In the genomic region with DNA sequence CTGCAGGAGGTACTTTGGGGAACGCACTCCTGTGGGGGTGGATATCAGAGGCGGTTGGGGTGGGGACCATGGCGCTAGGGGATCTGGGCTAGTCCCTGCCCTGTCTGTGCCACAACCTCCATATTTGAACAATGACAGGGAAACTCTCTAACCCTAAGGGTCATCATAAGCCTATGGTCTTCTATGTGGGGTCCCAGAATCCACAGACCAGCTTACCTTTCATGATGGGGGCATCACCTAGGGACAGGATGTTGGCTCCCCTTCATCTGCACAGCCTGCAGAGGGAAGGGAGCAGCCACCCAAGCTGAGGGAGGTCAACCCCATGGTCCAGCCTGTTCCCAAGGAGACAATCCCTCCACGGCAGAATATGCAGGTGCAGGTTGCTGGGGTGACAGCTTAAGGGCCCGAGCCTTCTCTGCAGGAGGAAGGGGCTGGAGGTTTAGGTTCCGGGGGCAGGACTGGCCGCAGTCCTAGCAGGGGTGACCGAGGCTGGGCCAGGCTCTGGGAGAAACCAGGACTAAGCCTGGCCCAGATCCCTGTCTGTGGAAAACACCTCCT, we compare ENCODE assay signal across 1 cellular context.
A peak's percentile ranks its signal among the peaks of the same experiment; 100 is the strongest.
TF ChIP-seq lines count a peak whose summit lies in the region.

No MANE protein-coding gene starts in this region.

TF ChIP-seq in HepG2, 621 proteins besides CTCF, POLR2A, EP300 and RAD21 (continued from another document):
- TF ChIP-seq PCBP1 (IDR thresholded peaks at IDR 0.05; ENCODE audit: borderline replicate concordance, low read depth, low read length): 0 out of 2 replicates have a peak, but pooled peaks have one; percentile 37
- no peak for TF ChIP-seq SATB2 (CRISPR knock-in tag; IDR thresholded peaks at IDR 0.05)
- TF ChIP-seq ZNF781 (CRISPR knock-in tag; IDR thresholded peaks at IDR 0.05; ENCODE audit: borderline replicate concordance, not compliant biosample characterization): peak; percentile 19
- no peak for TF ChIP-seq POLR2AphosphoS2 (IDR thresholded peaks at IDR 0.05; ENCODE audit: low read depth, low read length)
- TF ChIP-seq, protein P1, sequence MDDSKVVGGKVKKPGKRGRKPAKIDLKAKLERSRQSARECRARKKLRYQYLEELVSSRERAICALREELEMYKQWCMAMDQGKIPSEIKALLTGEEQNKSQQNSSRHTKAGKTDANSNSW (CRISPR knock-in tag; IDR thresholded peaks at IDR 0.05; ENCODE audit: borderline replicate concordance): 0 out of 2 replicates have a peak, but pooled peaks have one; percentile 61
- TF ChIP-seq AHR (CRISPR knock-in tag; IDR thresholded peaks at IDR 0.05): 0 out of 2 replicates have a peak, but pooled peaks have one; percentile 35
